In genomic region chr6:113858605-113859348, GRCh38 we compare ENCODE assay signal across 1 cellular context.
A peak's percentile ranks its signal among the peaks of the same experiment; 100 is the strongest.
TF ChIP-seq lines count a peak whose summit lies in the region.

No MANE protein-coding gene starts in this region.

TF ChIP-seq in HepG2, 621 proteins besides CTCF, POLR2A, EP300 and RAD21 (continued from another document and continues in another):
- TF ChIP-seq TSC22D2 (CRISPR knock-in tag; IDR thresholded peaks at IDR 0.05; ENCODE audit: borderline replicate concordance) (no peak; the same call in 1 of the 2 replicates), ZNF510 (CRISPR knock-in tag; IDR thresholded peaks at IDR 0.05; ENCODE audit: low read depth) (no peak), ZNF136 (CRISPR knock-in tag; IDR thresholded peaks at IDR 0.05; ENCODE audit: low read depth) (0 out of 2 replicates have a peak, but pooled peaks have one; percentile 41), ZNF788 (CRISPR knock-in tag; IDR thresholded peaks at IDR 0.05; ENCODE audit: borderline replicate concordance) (0 out of 2 replicates have a peak, but pooled peaks have one; percentile 46), ERF (CRISPR knock-in tag; IDR thresholded peaks at IDR 0.05) (no peak; the same call in 1 of the 2 replicates), FOSL1 (CRISPR knock-in tag; IDR thresholded peaks at IDR 0.05; ENCODE audit: borderline replicate concordance) (0 out of 2 replicates have a peak, but pooled peaks have one; percentile 44), ZSCAN29 (CRISPR knock-in tag; conservative IDR thresholded peaks at IDR 0.05) (0 out of 2 replicates have a peak, but pooled peaks have one; percentile 51), SALL1 (CRISPR knock-in tag; IDR thresholded peaks at IDR 0.05) (peak; percentile 88), ZC3H13 (CRISPR knock-in tag; IDR thresholded peaks at IDR 0.05) (peak; percentile 74), HNRNPL (IDR thresholded peaks at IDR 0.05; ENCODE audit: low read depth, low read length) (peak; percentile 85), ZNF878 (CRISPR knock-in tag; IDR thresholded peaks at IDR 0.05) (no peak; the same call in 1 of the 2 replicates), SPEN (CRISPR knock-in tag; IDR thresholded peaks at IDR 0.05; ENCODE audit: low read depth) (peak; percentile 80), ZNF563 (CRISPR knock-in tag; IDR thresholded peaks at IDR 0.05) (peak; percentile 85), ZBTB43 (CRISPR knock-in tag; conservative IDR thresholded peaks at IDR 0.05) (no peak), NCOA5 (CRISPR knock-in tag; IDR thresholded peaks at IDR 0.05) (0 out of 2 replicates have a peak, but pooled peaks have one; percentile 65), TFDP2 (CRISPR knock-in tag; IDR thresholded peaks at IDR 0.05) (peak; percentile 50; the same call in 1 of the 2 replicates), ZSCAN20 (CRISPR knock-in tag; IDR thresholded peaks at IDR 0.05; ENCODE audit: borderline replicate concordance) (peak; percentile 91), ZSCAN9 (CRISPR knock-in tag; IDR thresholded peaks at IDR 0.05; ENCODE audit: borderline replicate concordance) (no peak), ZNF383 (CRISPR knock-in tag; IDR thresholded peaks at IDR 0.05; ENCODE audit: borderline replicate concordance) (no peak), ZSCAN25 (CRISPR knock-in tag; IDR thresholded peaks at IDR 0.05) (peak; percentile 55; the same call in 1 of the 2 replicates), SOX5 (CRISPR knock-in tag; IDR thresholded peaks at IDR 0.05; ENCODE audit: borderline replicate concordance) (peak; percentile 57; the same call in 1 of the 2 replicates), JUND (CRISPR knock-in tag; IDR thresholded peaks at IDR 0.05) (peak; percentile 35; the same call in 1 of the 2 replicates), SMAD3 (CRISPR knock-in tag; IDR thresholded peaks at IDR 0.05) (no peak), ZNF724P (CRISPR knock-in tag; IDR thresholded peaks at IDR 0.05; ENCODE audit: borderline replicate concordance) (peak; percentile 66), ASH2L (IDR thresholded peaks at IDR 0.05; ENCODE audit: insufficient read length, low read depth, low read length) (peak; percentile 40), ZNF790 (CRISPR knock-in tag; IDR thresholded peaks at IDR 0.05; ENCODE audit: borderline replicate concordance) (0 out of 2 replicates have a peak, but pooled peaks have one; percentile 77), ZNF225 (CRISPR knock-in tag; IDR thresholded peaks at IDR 0.05) (0 out of 2 replicates have a peak, but pooled peaks have one; percentile 39), GATAD1 (CRISPR knock-in tag; IDR thresholded peaks at IDR 0.05) (peak; percentile 35; the same call in 1 of the 2 replicates), ZNF235 (CRISPR knock-in tag; IDR thresholded peaks at IDR 0.05; ENCODE audit: borderline replicate concordance) (no peak), ZNF224 (CRISPR knock-in tag; IDR thresholded peaks at IDR 0.05) (peak; percentile 70; the same call in 1 of the 2 replicates), ZNF432 (CRISPR knock-in tag; IDR thresholded peaks at IDR 0.05; ENCODE audit: borderline replicate concordance) (no peak), YY1 (IDR thresholded peaks at IDR 0.05; ENCODE audit: insufficient read depth, insufficient replicate concordance, low read depth, low read length) (peak; percentile 74), HOXA7 (CRISPR knock-in tag; IDR thresholded peaks at IDR 0.05) (no peak), CBFB (CRISPR knock-in tag; IDR thresholded peaks at IDR 0.05) (peak; percentile 30; the same call in 1 of the 2 replicates), HNF4G (IDR thresholded peaks at IDR 0.05; ENCODE audit: borderline replicate concordance, low read depth, low read length) (0 out of 2 replicates have a peak, but pooled peaks have one; percentile 23), HNF4G (CRISPR knock-in tag; IDR thresholded peaks at IDR 0.05; ENCODE audit: borderline replicate concordance, low read depth) (0 out of 2 replicates have a peak, but pooled peaks have one; percentile 37), MAF1 (CRISPR knock-in tag; IDR thresholded peaks at IDR 0.05; ENCODE audit: borderline replicate concordance) (0 out of 2 replicates have a peak, but pooled peaks have one; percentile 47), MEF2D (CRISPR knock-in tag; IDR thresholded peaks at IDR 0.05) (peak; percentile 50; the same call in 1 of the 2 replicates), XBP1 (CRISPR knock-in tag; IDR thresholded peaks at IDR 0.05) (no peak; the same call in 1 of the 2 replicates), ZNF747 (CRISPR knock-in tag; IDR thresholded peaks at IDR 0.05; ENCODE audit: borderline replicate concordance) (peak; percentile 25; the same call in 1 of the 2 replicates), MEIS1 (CRISPR knock-in tag; IDR thresholded peaks at IDR 0.05; ENCODE audit: borderline replicate concordance) (0 out of 2 replicates have a peak, but pooled peaks have one; percentile 49), MYC (CRISPR knock-in tag; IDR thresholded peaks at IDR 0.05; ENCODE audit: borderline replicate concordance) (peak; percentile 66; the same call in 1 of the 2 replicates)
- TF ChIP-seq, protein P1, sequence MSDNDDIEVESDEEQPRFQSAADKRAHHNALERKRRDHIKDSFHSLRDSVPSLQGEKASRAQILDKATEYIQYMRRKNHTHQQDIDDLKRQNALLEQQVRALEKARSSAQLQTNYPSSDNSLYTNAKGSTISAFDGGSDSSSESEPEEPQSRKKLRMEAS (IDR thresholded peaks at IDR 0.05): peak; percentile 86
- TF ChIP-seq, protein P2, sequence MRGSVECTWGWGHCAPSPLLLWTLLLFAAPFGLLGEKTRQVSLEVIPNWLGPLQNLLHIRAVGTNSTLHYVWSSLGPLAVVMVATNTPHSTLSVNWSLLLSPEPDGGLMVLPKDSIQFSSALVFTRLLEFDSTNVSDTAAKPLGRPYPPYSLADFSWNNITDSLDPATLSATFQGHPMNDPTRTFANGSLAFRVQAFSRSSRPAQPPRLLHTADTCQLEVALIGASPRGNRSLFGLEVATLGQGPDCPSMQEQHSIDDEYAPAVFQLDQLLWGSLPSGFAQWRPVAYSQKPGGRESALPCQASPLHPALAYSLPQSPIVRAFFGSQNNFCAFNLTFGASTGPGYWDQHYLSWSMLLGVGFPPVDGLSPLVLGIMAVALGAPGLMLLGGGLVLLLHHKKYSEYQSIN (CRISPR knock-in tag; IDR thresholded peaks at IDR 0.05; ENCODE audit: borderline replicate concordance): no peak
- TF ChIP-seq, protein P3, sequence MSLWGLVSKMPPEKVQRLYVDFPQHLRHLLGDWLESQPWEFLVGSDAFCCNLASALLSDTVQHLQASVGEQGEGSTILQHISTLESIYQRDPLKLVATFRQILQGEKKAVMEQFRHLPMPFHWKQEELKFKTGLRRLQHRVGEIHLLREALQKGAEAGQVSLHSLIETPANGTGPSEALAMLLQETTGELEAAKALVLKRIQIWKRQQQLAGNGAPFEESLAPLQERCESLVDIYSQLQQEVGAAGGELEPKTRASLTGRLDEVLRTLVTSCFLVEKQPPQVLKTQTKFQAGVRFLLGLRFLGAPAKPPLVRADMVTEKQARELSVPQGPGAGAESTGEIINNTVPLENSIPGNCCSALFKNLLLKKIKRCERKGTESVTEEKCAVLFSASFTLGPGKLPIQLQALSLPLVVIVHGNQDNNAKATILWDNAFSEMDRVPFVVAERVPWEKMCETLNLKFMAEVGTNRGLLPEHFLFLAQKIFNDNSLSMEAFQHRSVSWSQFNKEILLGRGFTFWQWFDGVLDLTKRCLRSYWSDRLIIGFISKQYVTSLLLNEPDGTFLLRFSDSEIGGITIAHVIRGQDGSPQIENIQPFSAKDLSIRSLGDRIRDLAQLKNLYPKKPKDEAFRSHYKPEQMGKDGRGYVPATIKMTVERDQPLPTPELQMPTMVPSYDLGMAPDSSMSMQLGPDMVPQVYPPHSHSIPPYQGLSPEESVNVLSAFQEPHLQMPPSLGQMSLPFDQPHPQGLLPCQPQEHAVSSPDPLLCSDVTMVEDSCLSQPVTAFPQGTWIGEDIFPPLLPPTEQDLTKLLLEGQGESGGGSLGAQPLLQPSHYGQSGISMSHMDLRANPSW (CRISPR knock-in tag; IDR thresholded peaks at IDR 0.05; ENCODE audit: borderline replicate concordance): peak; percentile 47; the same call in 1 of the 2 replicates
- TF ChIP-seq, protein P4, sequence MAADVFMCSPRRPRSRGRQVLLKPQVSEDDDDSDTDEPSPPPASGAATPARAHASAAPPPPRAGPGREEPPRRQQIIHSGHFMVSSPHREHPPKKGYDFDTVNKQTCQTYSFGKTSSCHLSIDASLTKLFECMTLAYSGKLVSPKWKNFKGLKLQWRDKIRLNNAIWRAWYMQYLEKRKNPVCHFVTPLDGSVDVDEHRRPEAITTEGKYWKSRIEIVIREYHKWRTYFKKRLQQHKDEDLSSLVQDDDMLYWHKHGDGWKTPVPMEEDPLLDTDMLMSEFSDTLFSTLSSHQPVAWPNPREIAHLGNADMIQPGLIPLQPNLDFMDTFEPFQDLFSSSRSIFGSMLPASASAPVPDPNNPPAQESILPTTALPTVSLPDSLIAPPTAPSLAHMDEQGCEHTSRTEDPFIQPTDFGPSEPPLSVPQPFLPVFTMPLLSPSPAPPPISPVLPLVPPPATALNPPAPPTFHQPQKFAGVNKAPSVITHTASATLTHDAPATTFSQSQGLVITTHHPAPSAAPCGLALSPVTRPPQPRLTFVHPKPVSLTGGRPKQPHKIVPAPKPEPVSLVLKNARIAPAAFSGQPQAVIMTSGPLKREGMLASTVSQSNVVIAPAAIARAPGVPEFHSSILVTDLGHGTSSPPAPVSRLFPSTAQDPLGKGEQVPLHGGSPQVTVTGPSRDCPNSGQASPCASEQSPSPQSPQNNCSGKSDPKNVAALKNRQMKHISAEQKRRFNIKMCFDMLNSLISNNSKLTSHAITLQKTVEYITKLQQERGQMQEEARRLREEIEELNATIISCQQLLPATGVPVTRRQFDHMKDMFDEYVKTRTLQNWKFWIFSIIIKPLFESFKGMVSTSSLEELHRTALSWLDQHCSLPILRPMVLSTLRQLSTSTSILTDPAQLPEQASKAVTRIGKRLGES (CRISPR knock-in tag; IDR thresholded peaks at IDR 0.05; ENCODE audit: borderline replicate concordance): peak; percentile 72; the same call in 1 of the 2 replicates
- TF ChIP-seq, protein P5, sequence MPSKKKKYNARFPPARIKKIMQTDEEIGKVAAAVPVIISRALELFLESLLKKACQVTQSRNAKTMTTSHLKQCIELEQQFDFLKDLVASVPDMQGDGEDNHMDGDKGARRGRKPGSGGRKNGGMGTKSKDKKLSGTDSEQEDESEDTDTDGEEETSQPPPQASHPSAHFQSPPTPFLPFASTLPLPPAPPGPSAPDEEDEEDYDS (CRISPR knock-in tag; IDR thresholded peaks at IDR 0.05): peak; percentile 66; the same call in 1 of the 2 replicates
- TF ChIP-seq, protein P6, sequence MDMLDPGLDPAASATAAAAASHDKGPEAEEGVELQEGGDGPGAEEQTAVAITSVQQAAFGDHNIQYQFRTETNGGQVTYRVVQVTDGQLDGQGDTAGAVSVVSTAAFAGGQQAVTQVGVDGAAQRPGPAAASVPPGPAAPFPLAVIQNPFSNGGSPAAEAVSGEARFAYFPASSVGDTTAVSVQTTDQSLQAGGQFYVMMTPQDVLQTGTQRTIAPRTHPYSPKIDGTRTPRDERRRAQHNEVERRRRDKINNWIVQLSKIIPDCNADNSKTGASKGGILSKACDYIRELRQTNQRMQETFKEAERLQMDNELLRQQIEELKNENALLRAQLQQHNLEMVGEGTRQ (IDR thresholded peaks at IDR 0.05; ENCODE audit: low read depth, low read length): no peak
- TF ChIP-seq, protein P6 (CRISPR knock-in tag; IDR thresholded peaks at IDR 0.05; ENCODE audit: borderline replicate concordance): 0 out of 2 replicates have a peak, but pooled peaks have one; percentile 15
- TF ChIP-seq, protein P7, sequence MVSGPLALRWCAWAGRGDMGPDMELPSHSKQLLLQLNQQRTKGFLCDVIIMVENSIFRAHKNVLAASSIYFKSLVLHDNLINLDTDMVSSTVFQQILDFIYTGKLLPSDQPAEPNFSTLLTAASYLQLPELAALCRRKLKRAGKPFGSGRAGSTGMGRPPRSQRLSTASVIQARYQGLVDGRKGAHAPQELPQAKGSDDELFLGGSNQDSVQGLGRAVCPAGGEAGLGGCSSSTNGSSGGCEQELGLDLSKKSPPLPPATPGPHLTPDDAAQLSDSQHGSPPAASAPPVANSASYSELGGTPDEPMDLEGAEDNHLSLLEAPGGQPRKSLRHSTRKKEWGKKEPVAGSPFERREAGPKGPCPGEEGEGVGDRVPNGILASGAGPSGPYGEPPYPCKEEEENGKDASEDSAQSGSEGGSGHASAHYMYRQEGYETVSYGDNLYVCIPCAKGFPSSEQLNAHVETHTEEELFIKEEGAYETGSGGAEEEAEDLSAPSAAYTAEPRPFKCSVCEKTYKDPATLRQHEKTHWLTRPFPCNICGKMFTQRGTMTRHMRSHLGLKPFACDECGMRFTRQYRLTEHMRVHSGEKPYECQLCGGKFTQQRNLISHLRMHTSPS (CRISPR knock-in tag; IDR thresholded peaks at IDR 0.05; ENCODE audit: low read depth): peak; percentile 93
- TF ChIP-seq, protein P8, sequence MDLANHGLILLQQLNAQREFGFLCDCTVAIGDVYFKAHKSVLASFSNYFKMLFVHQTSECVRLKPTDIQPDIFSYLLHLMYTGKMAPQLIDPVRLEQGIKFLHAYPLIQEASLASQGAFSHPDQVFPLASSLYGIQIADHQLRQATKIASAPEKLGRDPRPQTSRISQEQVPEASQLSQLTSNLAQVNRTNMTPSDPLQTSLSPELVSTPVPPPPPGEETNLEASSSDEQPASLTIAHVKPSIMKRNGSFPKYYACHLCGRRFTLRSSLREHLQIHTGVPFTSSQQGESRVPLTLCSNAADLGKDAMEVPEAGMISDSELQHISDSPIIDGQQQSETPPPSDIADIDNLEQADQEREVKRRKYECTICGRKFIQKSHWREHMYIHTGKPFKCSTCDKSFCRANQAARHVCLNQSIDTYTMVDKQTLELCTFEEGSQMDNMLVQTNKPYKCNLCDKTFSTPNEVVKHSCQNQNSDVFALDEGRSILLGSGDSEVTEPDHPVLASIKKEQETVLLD (CRISPR knock-in tag; IDR thresholded peaks at IDR 0.05; ENCODE audit: low read depth): peak; percentile 52; the same call in 1 of the 2 replicates
